6 cellular contexts compared by ENCODE assay signal in genomic region chr22:38699784-38700183, GRCh38. TPM values are rescaled to one million over a fixed set of nuclear protein-coding genes. Genes with fewer than 3 reads are reported as not detected.
A peak's percentile ranks its signal among the peaks of the same experiment; 100 is the strongest.
DNase-seq lines count a peak whose midpoint lies in the region; ATAC-seq, FAIRE-seq and TF ChIP-seq lines count a peak whose summit lies in the region.

No MANE protein-coding gene starts in this region.

- no peaks in the 10 kb centered on the region for H3K36me3 ChIP-seq in MM.1S (replicated peaks; ENCODE audit: insufficient read depth, low read length)
- H3K36me3 ChIP-seq in trophoblast cell (ENCODE audit: control insufficient read depth in 1 of 2, insufficient read depth in 2 of 2, low read length in 2 of 2), result no peaks in the 10 kb centered on the region

- H3K79me1 ChIP-seq in trophoblast cell (ENCODE audit: low read length), result peaks cover 18% of the 10 kb centered on the region

- H3K79me2 ChIP-seq in MM.1S (ENCODE audit: low read length) (peaks cover 53% of the 10 kb centered on the region), trophoblast cell (ENCODE audit: control insufficient read depth, insufficient read depth, low read length, poor library complexity) (peaks cover 12% of the 10 kb centered on the region)

- H4K20me1 ChIP-seq in MM.1S (ENCODE audit: insufficient read depth, low read length), result no peaks in the 10 kb centered on the region

- H4K12ac ChIP-seq in trophoblast cell (ENCODE audit: low read depth, low read length), result peak overlapping the region; percentile 18

- H3K18ac ChIP-seq in trophoblast cell (ENCODE audit: low read length), result no peak overlapping the region

- peak overlapping the region; percentile 95 for H3K4ac ChIP-seq in trophoblast cell (ENCODE audit: low read depth, low read length)

- H2BK5ac ChIP-seq in trophoblast cell (ENCODE audit: low read depth, low read length, poor library complexity), result no peak overlapping the region

- ATAC-seq in GM19351 (IDR thresholded peaks at IDR 0.05; ENCODE audit: unreplicated experiment) (no peak), GM21529 (IDR thresholded peaks at IDR 0.05; ENCODE audit: unreplicated experiment) (no peak)

- peak overlapping the region; percentile 80 for H3K4me2 ChIP-seq in MM.1S (ENCODE audit: low read depth, low read length)
- H3K4me2 ChIP-seq in trophoblast cell (ENCODE audit: low read length), result peak overlapping the region; percentile 93

- peak overlapping the region; percentile 49 for H2BK120ac ChIP-seq in trophoblast cell (ENCODE audit: insufficient read depth, low read length, poor library complexity)

- peak overlapping the region; percentile 83 for H2AK5ac ChIP-seq in trophoblast cell (ENCODE audit: low read length)

- peak overlapping the region; percentile 53 for H3K14ac ChIP-seq in trophoblast cell (ENCODE audit: low read length)

- WGBS in trophoblast cell (ENCODE audit: extremely low coverage, insufficient coverage, insufficient read length), result no CpG with 5 or more reads among the region's 6 CpGs

- H2AFZ ChIP-seq in MM.1S (ENCODE audit: low read length), result no peak overlapping the region
- no peak overlapping the region for H2AFZ ChIP-seq in trophoblast cell (ENCODE audit: insufficient read depth, low read length, poor library complexity)

- no peak for FAIRE-seq in urothelium cell line (lab: Jason Lieb, UNC)

- no peak overlapping the region for H3K27ac ChIP-seq in MM.1S (ENCODE audit: low read length)
- H3K27ac ChIP-seq in trophoblast cell (ENCODE audit: low read depth, low read length), result no peak overlapping the region

- H2BK12ac ChIP-seq in trophoblast cell (ENCODE audit: low read length), result no peak overlapping the region

- DNase-seq in MM.1S (no peak), dedifferentiated amniotic fluid mesenchymal stem cell (ENCODE audit: extremely low spot score) (peak; percentile 42), trophoblast cell (peak in 1 of 2 donors; percentile 25), urothelium cell line (ENCODE audit: low spot score) (no peak)

- no peaks in the 10 kb centered on the region for H3K9me2 ChIP-seq in MM.1S (replicated peaks; ENCODE audit: insufficient read depth, low read length)

- no peak overlapping the region for H3K23ac ChIP-seq in trophoblast cell (ENCODE audit: low read length)

- H3K4me1 ChIP-seq in MM.1S (ENCODE audit: low read length) (peaks cover 23% of the 10 kb centered on the region), trophoblast cell (ENCODE audit: control insufficient read depth in 1 of 2, insufficient read depth in 2 of 2, low read length in 2 of 2) (peaks cover 5 to 16% of the 10 kb centered on the region in 2 experiments)

- H3K9me3 ChIP-seq in MM.1S (replicated peaks; ENCODE audit: insufficient read depth, low read length) (no peaks in the 10 kb centered on the region), trophoblast cell (ENCODE audit: insufficient read depth, low read depth, low read length) (no peaks in the 10 kb centered on the region)

- H3K9ac ChIP-seq in MM.1S (ENCODE audit: low read length) (peak overlapping the region; percentile 98), trophoblast cell (ENCODE audit: low read length) (peak overlapping the region; percentile 72)

- H3K27me3 ChIP-seq in MM.1S (replicated peaks; ENCODE audit: insufficient read depth, low read length) (no peaks in the 10 kb centered on the region), trophoblast cell (ENCODE audit: insufficient read depth, low read length) (no peaks in the 10 kb centered on the region)

- H3K4me3 ChIP-seq in MM.1S (ENCODE audit: low read length), result peak overlapping the region; percentile 93
- H3K4me3 ChIP-seq in trophoblast cell (ENCODE audit: low read depth, low read length), result peak overlapping the region; percentile 65

- peak overlapping the region; percentile 77 for H4K8ac ChIP-seq in trophoblast cell (ENCODE audit: low read depth, low read length)

- H3F3A ChIP-seq in MM.1S (ENCODE audit: insufficient read depth, low read length), result peaks cover 16% of the 10 kb centered on the region

- H4K91ac ChIP-seq in trophoblast cell (ENCODE audit: low read depth, low read length), result peak overlapping the region; percentile 59

- no peak for TF ChIP-seq CTCF in MM.1S (IDR thresholded peaks at IDR 0.05; ENCODE audit: low read length)

RNA-seq across cellular contexts. Expression of gene JOSD1, which starts 1.0 kb away (rescaled TPM):
- 26.0 and 27.0 TPM in 2 replicates for polyA plus RNA-seq in trophoblast cell (2013)

RNA-seq across cellular contexts. Expression of gene GTPBP1, which starts 6.0 kb away (rescaled TPM):
- 21.0 and 21.1 TPM in 2 replicates for polyA plus RNA-seq in trophoblast cell (2013)

RNA-seq across cellular contexts. Expression of gene TOMM22, which starts 18.0 kb away (rescaled TPM):
- 46.2 and 47.0 TPM in 2 replicates for polyA plus RNA-seq in trophoblast cell (2013)

RNA-seq across cellular contexts. Expression of gene CBY1, which starts 43.3 kb away (rescaled TPM):
- polyA plus RNA-seq in trophoblast cell (2013), result 28.4 and 29.0 TPM in 2 replicates

RNA-seq across cellular contexts. Expression of gene FAM227A, which starts 43.6 kb away (rescaled TPM):
- 0.61 and 0.64 TPM in 2 replicates for polyA plus RNA-seq in trophoblast cell (2013)
